Comparison of ENCODE assay signal across 1 cellular context in genomic region chr11:120390585-120390922, GRCh38.
TF ChIP-seq lines count a peak whose summit lies in the region.

No MANE protein-coding gene starts in this region.

TF ChIP-seq in GM12878, 131 proteins besides CTCF, POLR2A, EP300 and RAD21 (continued from another document):
- no peak for TF ChIP-seq HCFC1 (IDR thresholded peaks at IDR 0.05; ENCODE audit: low read length)
- TF ChIP-seq POLR2AphosphoS2 (IDR thresholded peaks at IDR 0.05; ENCODE audit: low read depth, low read length), result no peak
- no peak for TF ChIP-seq E2F4 (IDR thresholded peaks at IDR 0.05; ENCODE audit: low read depth, low read length)
- TF ChIP-seq GABPA (IDR thresholded peaks at IDR 0.05; ENCODE audit: low read depth), result no peak
- no peak for TF ChIP-seq TCF7 (IDR thresholded peaks at IDR 0.05; ENCODE audit: borderline replicate concordance)
- TF ChIP-seq STAT1 (conservative IDR thresholded peaks at IDR 0.05), result no peak
- no peak for TF ChIP-seq KDM1A (IDR thresholded peaks at IDR 0.05; ENCODE audit: borderline replicate concordance)
- TF ChIP-seq NKRF (conservative IDR thresholded peaks at IDR 0.05), result no peak
- TF ChIP-seq SMAD1 (IDR thresholded peaks at IDR 0.05; ENCODE audit: low read depth, partially characterized antibody), result no peak
- TF ChIP-seq RAD51 (IDR thresholded peaks at IDR 0.05), result no peak
- TF ChIP-seq REST (IDR thresholded peaks at IDR 0.05; ENCODE audit: low read depth, low read length), result no peak
- TF ChIP-seq DPF2 (IDR thresholded peaks at IDR 0.05), result no peak
- no peak for TF ChIP-seq ATF7 (IDR thresholded peaks at IDR 0.05; ENCODE audit: low read depth)
- TF ChIP-seq TBL1XR1 (IDR thresholded peaks at IDR 0.05; ENCODE audit: low read depth, low read length), result no peak
- TF ChIP-seq ZNF384 (IDR thresholded peaks at IDR 0.05; ENCODE audit: borderline replicate concordance, low read depth, low read length), result no peak
